ENCODE assay signal across 7 cellular contexts in genomic region chr16:79600636-79601091, GRCh38. TPM values are rescaled to one million over a fixed set of nuclear protein-coding genes. Genes with fewer than 3 reads are reported as not detected.
DNase-seq lines count a peak whose midpoint lies in the region; TF ChIP-seq lines count a peak whose summit lies in the region.

Gene MAF (minus strand): TSS chr16:79600737. CDS start chr16:79599902, 835 bp downstream.

- WGBS in urinary bladder, result under 1% methylated on average over 26 of the region's 26 CpGs

- TF ChIP-seq CTCF in WI38 (IDR thresholded peaks at IDR 0.05; ENCODE audit: low read depth, low read length), result no peak
- TF ChIP-seq CTCF in MCF 10A (IDR thresholded peaks at IDR 0.05; ENCODE audit: unreplicated experiment), result no peak

- no peaks in the 10 kb centered on the region for H3K9me3 Mint-ChIP-seq in MCF 10A (ENCODE audit: unreplicated experiment)

- peak within 1 kb of the TSS; percentile 96 for H3K27ac ChIP-seq in urinary bladder (ENCODE audit: low read depth)

- H3K4me1 Mint-ChIP-seq in MCF 10A (ENCODE audit: insufficient read depth, unreplicated experiment), result peaks cover 8% of the 10 kb centered on the region

- no peaks in the 10 kb centered on the region for H3K36me3 ChIP-seq in urinary bladder (ENCODE audit: insufficient read depth)

- H3K27ac Mint-ChIP-seq in MCF 10A (ENCODE audit: low read depth, unreplicated experiment), result peak within 1 kb of the TSS; percentile 75

- intact Hi-C loops in MCF 10A (cut with micrococcal nuclease), result loop anchor here (1.0 to 5.0 kb wide), 7 partner anchors 157 to 1478 kb away; no protein-coding TSS in a partner anchor

- H3K27me3 Mint-ChIP-seq in MCF 10A (ENCODE audit: insufficient read depth, unreplicated experiment), result no peaks in the 10 kb centered on the region

- H3K36me3 Mint-ChIP-seq in MCF 10A (ENCODE audit: insufficient read depth, unreplicated experiment), result no peaks in the 10 kb centered on the region

- no peaks in the 10 kb centered on the region for H3K4me1 ChIP-seq in urinary bladder (ENCODE audit: insufficient read depth)

- POLR2A ChIA-PET in MCF 10A (lab: Yijun Ruan, JAX), result interaction anchor here (0.6 to 1.8 kb wide), 14 partner anchors 34 to 1501 kb away, joined by 3 to 8 read pairs (median 3); no protein-coding TSS in a partner anchor

- CTCF ChIA-PET in MCF 10A (lab: Yijun Ruan, JAX), result interaction anchor here (0.6 to 2.7 kb wide), 15 partner anchors 10 to 1477 kb away, joined by 3 to 15 read pairs (median 3); no protein-coding TSS in a partner anchor

- BruUV-seq in MCF 10A (replicated peaks; lab: Mats Ljungman, UMichigan), result no TSS peak

- DNase-seq in GM19240 (ENCODE audit: insufficient read length, low spot score), result peak; percentile 14
- peak; percentile 23 for DNase-seq in NCI-H146 treated with DMSO at 0.1 percent for 48 hours (lab: John Stamatoyannopoulos, UW; ENCODE audit: unreplicated experiment)
- peak; percentile 86 for DNase-seq in MCF 10A (ENCODE audit: unreplicated experiment)
- DNase-seq in iPS DF 4.7 (ENCODE audit: extremely low read depth, low spot score), result peak; percentile 53
- peak; percentile 88 for DNase-seq in renal cortical epithelial cell (ENCODE audit: low read depth)

- H3K4me3 Mint-ChIP-seq in MCF 10A (ENCODE audit: unreplicated experiment), result peak within 1 kb of the TSS; percentile 84

- H3K4me3 ChIP-seq in WI38 (ENCODE audit: low read depth, low read length) (0 out of 2 replicates have a peak within 1 kb of the TSS, but pooled peaks have one; percentile 0), urinary bladder (ENCODE audit: low read depth, low read length) (peak within 1 kb of the TSS; percentile 99)

RNA-seq across cellular contexts. Expression of gene MAF, which starts in this region (rescaled TPM):
- total RNA-seq in MCF 10A (2022) (0.47 and 0.96 TPM in 2 replicates), renal cortical epithelial cell (5.2 and 8.0 TPM in 2 replicates), urinary bladder (39.1 TPM)
- polyA plus RNA-seq in urinary bladder, result 27.7 TPM

Comparison
In these comparisons a context has a peak if more than half of its experiments do, and no peak if none do; other contexts are left out.
1. Peak in every context shown above with its lines: DNase-seq, H3K4me3 ChIP-seq and H3K27ac ChIP-seq.
2. Peak in DNase-seq in MCF 10A; RNA of the gene not detected or under 1 TPM.
3. DNase-seq: peak in every context shown above with its lines; median percentile 88 in renal cortical epithelial cell; 86 in MCF 10A; 53 in iPS DF 4.7; 23 in NCI-H146 treated with DMSO at 0.1 percent for 48 hours; 14 in GM19240.